Comparison of ENCODE assay signal across 8 cellular contexts in the genomic region with DNA sequence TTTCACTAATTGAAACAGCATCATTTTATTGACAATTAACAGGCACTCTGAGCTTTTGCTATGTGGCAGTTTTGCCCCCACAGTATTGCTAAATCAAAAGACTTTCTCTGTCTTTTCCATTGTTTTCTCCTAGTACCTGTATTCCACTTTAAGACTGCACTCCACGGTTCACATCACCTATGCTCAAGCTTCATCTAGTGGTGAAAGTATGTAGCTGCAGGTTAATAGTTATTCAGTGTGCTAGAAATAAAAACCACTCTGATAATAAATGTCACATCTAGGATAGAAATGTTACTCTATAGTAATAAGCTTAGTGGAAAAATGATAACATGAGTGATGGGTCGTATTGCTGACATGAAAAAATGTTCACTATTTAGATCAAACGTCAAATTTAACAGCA. TPM values are rescaled to one million over a fixed set of nuclear protein-coding genes. Genes with fewer than 3 reads are reported as not detected.
A peak's percentile ranks its signal among the peaks of the same experiment; 100 is the strongest.
DNase-seq lines count a peak whose midpoint lies in the region; ATAC-seq and TF ChIP-seq lines count a peak whose summit lies in the region.

No MANE protein-coding gene starts in this region.

- H3K4me1 ChIP-seq in BE2C (no peaks in the 10 kb centered on the region), adrenal gland (replicated peaks in 1 of 2) (peaks cover 0 to 6% of the 10 kb centered on the region in 2 donors), ascending aorta (no peaks in the 10 kb centered on the region), esophagus squamous epithelium (no peaks in the 10 kb centered on the region)

- H3K4me1 Mint-ChIP-seq in memory B cell: peaks cover 7% of the 10 kb centered on the region

- no peaks in the 10 kb centered on the region for H3K27me3 ChIP-seq in BE2C
- no peaks in the 10 kb centered on the region for H3K27me3 ChIP-seq in adrenal gland
- no peaks in the 10 kb centered on the region for H3K27me3 ChIP-seq in ascending aorta
- no peaks in the 10 kb centered on the region for H3K27me3 ChIP-seq in esophagus squamous epithelium

- DNase-seq in BE2C: no peak
- no peak for DNase-seq in adrenal gland
- no peak for DNase-seq in memory B cell (ENCODE audit: low spot score in 2 of 2)
- DNase-seq in anterior cingulate cortex (lab: John Stamatoyannopoulos, UW): no peak
- DNase-seq in ascending aorta (ENCODE audit: low spot score in 2 of 2): no peak
- no peak for DNase-seq in esophagus squamous epithelium (lab: John Stamatoyannopoulos, UW)

- H3K9me3 Mint-ChIP-seq in memory B cell: peaks cover 5% of the 10 kb centered on the region

- H3K4me3 ChIP-seq in BE2C (ENCODE audit: low read depth, low read length): no peak overlapping the region
- H3K4me3 ChIP-seq in adrenal gland: no peak overlapping the region
- H3K4me3 ChIP-seq in ascending aorta: no peak overlapping the region
- H3K4me3 ChIP-seq in esophagus squamous epithelium: no peak overlapping the region

- no peak overlapping the region for H3K27ac Mint-ChIP-seq in memory B cell

- TF ChIP-seq CTCF in BE2C (IDR thresholded peaks at IDR 0.05; ENCODE audit: low read depth, low read length) (peak; percentile 48), adrenal gland (IDR thresholded peaks at IDR 0.05) (peak; percentile 22 to 54 (median 41)), ascending aorta (IDR thresholded peaks at IDR 0.05) (peak in 1 of 3 experiments; percentile 8), esophagus squamous epithelium (IDR thresholded peaks at IDR 0.05) (peak in 3 of 6 experiments; percentile 31 to 52 (median 36))

- H3K9me3 ChIP-seq in BE2C (no peaks in the 10 kb centered on the region), adrenal gland (replicated peaks in 1 of 3) (no peaks in the 10 kb centered on the region), ascending aorta (no peaks in the 10 kb centered on the region), esophagus squamous epithelium (no peaks in the 10 kb centered on the region)

- TF ChIP-seq POLR2A in adrenal gland (IDR thresholded peaks at IDR 0.05) (no peak), esophagus squamous epithelium (IDR thresholded peaks at IDR 0.05) (no peak)

- ATAC-seq in GM19328 (IDR thresholded peaks at IDR 0.05; ENCODE audit: unreplicated experiment) (peak; percentile 49), HG03571 (IDR thresholded peaks at IDR 0.05; ENCODE audit: unreplicated experiment) (peak; percentile 54), memory B cell (ENCODE audit: low read depth) (peak; percentile 53)

- intact Hi-C loops in adrenal gland (cut with DNase I): loop anchor here in 1 of 2 donors (10.0 kb wide), 1 partner anchor 782 kb away; no protein-coding TSS in a partner anchor
- intact Hi-C loops in ascending aorta (cut with DNase I): no loop called here
- intact Hi-C loops in esophagus squamous epithelium (cut with DNase I): no loop called here

- no peak overlapping the region for H3K4me3 Mint-ChIP-seq in memory B cell

- WGBS in adrenal gland, 4 donors: 44 to 52% (median 48%) methylated on average over 3 of the region's 3 CpGs
- 47 to 60% methylated on average over 3 of the region's 3 CpGs for WGBS in esophagus squamous epithelium, 2 donors

- no peaks in the 10 kb centered on the region; the same call in 1 of the 2 replicates for H3K36me3 ChIP-seq in BE2C
- H3K36me3 ChIP-seq in adrenal gland (replicated peaks in 1 of 2): no peaks in the 10 kb centered on the region
- peaks cover 0 to 20% of the 10 kb centered on the region in 2 donors for H3K36me3 ChIP-seq in ascending aorta
- peaks cover 0 to 50% (median 0%) of the 10 kb centered on the region in 3 donors for H3K36me3 ChIP-seq in esophagus squamous epithelium

- H3K27me3 Mint-ChIP-seq in memory B cell: no peaks in the 10 kb centered on the region

- no peak overlapping the region for H3K27ac ChIP-seq in adrenal gland
- no peak overlapping the region for H3K27ac ChIP-seq in ascending aorta
- H3K27ac ChIP-seq in esophagus squamous epithelium: no peak overlapping the region

- peaks cover 22% of the 10 kb centered on the region for H3K36me3 Mint-ChIP-seq in memory B cell

RNA-seq across cellular contexts. Expression of gene ARL6IP6, which starts 24.6 kb away (rescaled TPM):
- polyA plus RNA-seq in BE2C (2012; ENCODE audit: insufficient read depth, insufficient read length, low read depth): 8.8 TPM
- 10 to 100 TPM in 5 of 8 donors, 1 to 10 TPM in 3; 5.0 to 21.0 (median 12.9) TPM for total RNA-seq in adrenal gland
- polyA plus RNA-seq in adrenal gland: 10 to 100 TPM in 2 of 3 donors, 1 to 10 TPM in 1; 5.6 to 11.5 (median 11.3) TPM
- 15.1 TPM for total RNA-seq in ascending aorta
- total RNA-seq in esophagus squamous epithelium: 10 to 100 TPM in 3 of 4 donors, 1 to 10 TPM in 1; 7.7 to 24.2 (median 19.0) TPM

RNA-seq across cellular contexts. Expression of gene PRPF40A, which starts 25.7 kb away (rescaled TPM):
- 50.1 TPM for polyA plus RNA-seq in BE2C (2012; ENCODE audit: insufficient read depth, insufficient read length, low read depth)
- total RNA-seq in adrenal gland: 10 to 100 TPM; 45.3 to 90.8 (median 68.9) TPM
- polyA plus RNA-seq in adrenal gland: 10 to 100 TPM; 15.6 to 83.0 (median 17.9) TPM
- total RNA-seq in ascending aorta: 28.9 TPM
- 100 to 1,000 TPM in 2 of 4 donors, 10 to 100 TPM in 2; 90.8 to 123 (median 99.6) TPM for total RNA-seq in esophagus squamous epithelium
